Comparison of ENCODE assay signal across 17 cellular contexts in the genomic region with DNA sequence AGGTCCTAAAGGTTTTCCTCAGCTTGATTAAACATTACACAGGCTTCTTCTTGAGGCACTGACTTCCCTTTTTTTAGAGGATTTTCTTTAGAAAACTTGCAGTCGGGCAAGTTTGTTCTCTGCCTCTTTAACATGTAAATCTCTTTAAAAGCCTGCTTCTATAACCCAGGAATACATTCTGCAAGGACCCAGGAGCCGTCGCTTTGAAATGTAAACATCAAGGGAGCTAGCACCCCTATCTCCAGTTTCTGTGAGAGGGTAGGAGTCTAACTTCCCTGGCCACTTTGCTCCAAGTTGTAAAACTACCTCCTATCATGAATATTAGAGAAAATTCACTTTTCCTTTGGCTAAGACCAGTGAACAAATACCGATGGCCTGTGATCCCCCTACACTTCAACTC.
"Had no signal": no experiment of that assay in that cellular context is flagged by ENCODE, and none has a peak within 500 bp of the region (broad histone marks: within the 10 kb centered on the region; RNA-seq: fewer than 3 reads in every experiment).

No MANE protein-coding gene starts in this region.

- H3K27me3 ChIP-seq: gastrocnemius medialis, neutrophil, right lobe of liver, tibial artery, upper lobe of left lung, uterus had no signal

- H3K36me3 ChIP-seq: gastrocnemius medialis, neutrophil, right lobe of liver, tibial artery, upper lobe of left lung, uterus had no signal

- H3K9me3 ChIP-seq: gastrocnemius medialis, neutrophil, right lobe of liver, tibial artery, uterus had no signal

- DNase-seq: effector memory CD4-positive, alpha-beta T cell; gastrocnemius medialis; glutamatergic neuron; kidney; left cardiac atrium; mucosa of descending colon; naive thymus-derived CD8-positive, alpha-beta T cell; psoas muscle; retina; right lobe of liver; stimulated activated CD4-positive, alpha-beta T cell treated with anti-CD3 and anti-CD28 coated beads, Interleukin-4, amount 100 ng/mL, for 24 hours; tibial artery; upper lobe of left lung; uterus had no signal

- H3K4me3 ChIP-seq: gastrocnemius medialis, mucosa of descending colon, psoas muscle, right lobe of liver, tibial artery, upper lobe of left lung, uterus had no signal

- H3K4me1 ChIP-seq: gastrocnemius medialis, psoas muscle, right lobe of liver, tibial artery, upper lobe of left lung, uterus had no signal

- ATAC-seq: esophagus mucosa; gastrocnemius medialis; left cardiac atrium; mucosa of descending colon; naive thymus-derived CD8-positive, alpha-beta T cell; psoas muscle; right lobe of liver; stimulated activated memory B cell treated with anti-CD40 and anti-IgM and Interleukin-4, amounts not matched to agents 10 μg/mL and 1 μg/mL and 100 μg/mL, for 72 hours had no signal

- H3K27ac ChIP-seq: gastrocnemius medialis, neutrophil, psoas muscle, right lobe of liver, tibial artery, upper lobe of left lung, uterus had no signal
